ENCODE assay signal across 1 cellular context in the genomic region with DNA sequence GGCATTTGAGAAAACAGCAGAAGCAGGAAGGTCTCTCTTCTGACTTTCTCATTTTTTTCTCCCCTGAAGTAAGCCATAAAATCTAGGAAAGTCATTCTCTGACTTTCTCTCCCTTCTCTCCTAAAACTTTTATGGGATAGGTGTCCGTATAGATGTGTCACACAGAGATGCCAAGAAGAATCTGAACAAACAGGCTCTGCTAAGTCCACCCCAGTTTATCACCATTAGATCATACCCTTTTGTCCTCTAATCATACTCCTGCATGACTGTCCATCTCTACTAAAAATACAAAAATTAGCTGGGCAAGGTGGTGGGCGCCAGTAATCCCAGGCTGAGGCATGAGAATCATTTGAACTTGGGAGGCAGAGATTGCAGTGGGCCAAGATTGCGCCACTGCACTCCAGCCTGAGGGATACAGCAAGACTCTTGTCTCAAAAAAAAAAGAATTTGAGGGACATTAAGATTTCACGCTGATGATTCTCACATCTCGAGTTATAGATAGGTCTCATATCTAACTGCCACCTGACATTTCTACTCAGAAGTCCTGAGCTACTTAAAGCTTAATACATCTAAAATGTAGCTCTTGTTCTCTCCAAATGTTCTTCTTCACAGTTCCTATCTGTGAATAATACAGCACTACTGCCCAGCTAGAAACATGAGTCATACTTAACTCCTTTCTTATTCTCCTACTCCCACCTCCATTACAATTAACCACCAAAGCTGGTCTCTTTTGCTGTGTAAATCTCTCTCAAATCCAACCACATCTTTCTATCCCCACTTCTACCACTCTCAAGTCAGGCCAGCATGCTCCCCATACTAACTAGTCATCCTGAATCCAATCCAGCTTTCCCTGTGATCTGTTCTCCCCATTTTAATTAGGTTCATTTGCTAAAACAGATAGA.
TF ChIP-seq lines count a peak whose summit lies in the region.

No MANE protein-coding gene starts in this region.

TF ChIP-seq in HEK293, 187 proteins besides CTCF, POLR2A, EP300 and RAD21 (continued from another document and continues in another):
- TF ChIP-seq, protein P1, sequence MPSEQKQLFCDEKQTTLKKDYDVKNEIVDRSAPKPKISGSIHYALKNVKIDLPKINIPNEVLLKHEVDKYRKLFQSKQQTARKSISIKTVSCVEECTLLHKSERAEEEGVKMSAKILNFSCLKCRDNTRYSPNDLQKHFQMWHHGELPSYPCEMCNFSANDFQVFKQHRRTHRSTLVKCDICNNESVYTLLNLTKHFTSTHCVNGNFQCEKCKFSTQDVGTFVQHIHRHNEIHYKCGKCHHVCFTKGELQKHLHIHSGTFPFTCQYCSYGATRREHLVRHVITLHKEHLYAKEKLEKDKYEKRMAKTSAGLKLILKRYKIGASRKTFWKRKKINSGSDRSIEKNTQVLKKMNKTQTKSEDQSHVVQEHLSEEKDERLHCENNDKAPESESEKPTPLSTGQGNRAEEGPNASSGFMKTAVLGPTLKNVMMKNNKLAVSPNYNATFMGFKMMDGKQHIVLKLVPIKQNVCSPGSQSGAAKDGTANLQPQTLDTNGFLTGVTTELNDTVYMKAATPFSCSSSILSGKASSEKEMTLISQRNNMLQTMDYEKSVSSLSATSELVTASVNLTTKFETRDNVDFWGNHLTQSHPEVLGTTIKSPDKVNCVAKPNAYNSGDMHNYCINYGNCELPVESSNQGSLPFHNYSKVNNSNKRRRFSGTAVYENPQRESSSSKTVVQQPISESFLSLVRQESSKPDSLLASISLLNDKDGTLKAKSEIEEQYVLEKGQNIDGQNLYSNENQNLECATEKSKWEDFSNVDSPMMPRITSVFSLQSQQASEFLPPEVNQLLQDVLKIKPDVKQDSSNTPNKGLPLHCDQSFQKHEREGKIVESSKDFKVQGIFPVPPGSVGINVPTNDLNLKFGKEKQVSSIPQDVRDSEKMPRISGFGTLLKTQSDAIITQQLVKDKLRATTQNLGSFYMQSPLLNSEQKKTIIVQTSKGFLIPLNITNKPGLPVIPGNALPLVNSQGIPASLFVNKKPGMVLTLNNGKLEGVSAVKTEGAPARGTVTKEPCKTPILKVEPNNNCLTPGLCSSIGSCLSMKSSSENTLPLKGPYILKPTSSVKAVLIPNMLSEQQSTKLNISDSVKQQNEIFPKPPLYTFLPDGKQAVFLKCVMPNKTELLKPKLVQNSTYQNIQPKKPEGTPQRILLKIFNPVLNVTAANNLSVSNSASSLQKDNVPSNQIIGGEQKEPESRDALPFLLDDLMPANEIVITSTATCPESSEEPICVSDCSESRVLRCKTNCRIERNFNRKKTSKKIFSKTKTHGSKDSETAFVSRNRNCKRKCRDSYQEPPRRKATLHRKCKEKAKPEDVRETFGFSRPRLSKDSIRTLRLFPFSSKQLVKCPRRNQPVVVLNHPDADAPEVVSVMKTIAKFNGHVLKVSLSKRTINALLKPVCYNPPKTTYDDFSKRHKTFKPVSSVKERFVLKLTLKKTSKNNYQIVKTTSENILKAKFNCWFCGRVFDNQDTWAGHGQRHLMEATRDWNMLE (tag by site-specific recombination; conservative IDR thresholded peaks at IDR 0.05; ENCODE audit: low read depth), result no peak
- TF ChIP-seq ZFHX2 (tag by site-specific recombination; conservative IDR thresholded peaks at IDR 0.05) (peak; percentile 31; the same call in 1 of the 2 replicates), WT1 (tag by site-specific recombination; IDR thresholded peaks at IDR 0.05) (peak; percentile 85), PRDM1 (tag by site-specific recombination; IDR thresholded peaks at IDR 0.05) (peak; percentile 45; the same call in 1 of the 2 replicates), ZNF48 (tag by site-specific recombination; IDR thresholded peaks at IDR 0.05) (no peak), ZNF548 (tag by site-specific recombination; IDR thresholded peaks at IDR 0.05) (no peak), ZNF2 (tag by site-specific recombination; IDR thresholded peaks at IDR 0.05) (no peak), KLF7 (tag by site-specific recombination; IDR thresholded peaks at IDR 0.05; ENCODE audit: borderline replicate concordance) (no peak), ZNF521 (tag by site-specific recombination; IDR thresholded peaks at IDR 0.05) (no peak), IKZF3 (tag by site-specific recombination; IDR thresholded peaks at IDR 0.05) (no peak), SETDB1 (IDR thresholded peaks at IDR 0.05; ENCODE audit: insufficient read length, low read length) (no peak), ZNF211 (tag by site-specific recombination; IDR thresholded peaks at IDR 0.05; ENCODE audit: low read depth) (no peak), HOXC10 (CRISPR knock-in tag; IDR thresholded peaks at IDR 0.05) (no peak), ZNF404 (tag by site-specific recombination; IDR thresholded peaks at IDR 0.05) (no peak), ZNF302 (tag by site-specific recombination; IDR thresholded peaks at IDR 0.05; ENCODE audit: low read depth) (no peak), SCRT2 (tag by site-specific recombination; IDR thresholded peaks at IDR 0.05) (no peak), ZBTB17 (tag by site-specific recombination; IDR thresholded peaks at IDR 0.05) (peak; percentile 41; the same call in 1 of the 2 replicates), ZNF529 (tag by site-specific recombination; IDR thresholded peaks at IDR 0.05; ENCODE audit: insufficient replicate concordance) (no peak), SP3 (tag by site-specific recombination; IDR thresholded peaks at IDR 0.05) (0 out of 2 replicates have a peak, but pooled peaks have one; percentile 8), ZNF837 (tag by site-specific recombination; IDR thresholded peaks at IDR 0.05) (no peak), TRIM28 (IDR thresholded peaks at IDR 0.05; ENCODE audit: borderline replicate concordance, low read length) (no peak), ZEB2 (tag by site-specific recombination; IDR thresholded peaks at IDR 0.05) (no peak), ZNF23 (tag by site-specific recombination; IDR thresholded peaks at IDR 0.05; ENCODE audit: borderline replicate concordance) (no peak), ZNF747 (tag by site-specific recombination; IDR thresholded peaks at IDR 0.05) (no peak), ZNF10 (tag by site-specific recombination; IDR thresholded peaks at IDR 0.05) (no peak), SP7 (tag by site-specific recombination; IDR thresholded peaks at IDR 0.05) (peak; percentile 44; the same call in 1 of the 2 replicates), ZBTB48 (tag by site-specific recombination; IDR thresholded peaks at IDR 0.05) (no peak), ZNF146 (tag by site-specific recombination; IDR thresholded peaks at IDR 0.05) (no peak)
- TF ChIP-seq, protein P2, sequence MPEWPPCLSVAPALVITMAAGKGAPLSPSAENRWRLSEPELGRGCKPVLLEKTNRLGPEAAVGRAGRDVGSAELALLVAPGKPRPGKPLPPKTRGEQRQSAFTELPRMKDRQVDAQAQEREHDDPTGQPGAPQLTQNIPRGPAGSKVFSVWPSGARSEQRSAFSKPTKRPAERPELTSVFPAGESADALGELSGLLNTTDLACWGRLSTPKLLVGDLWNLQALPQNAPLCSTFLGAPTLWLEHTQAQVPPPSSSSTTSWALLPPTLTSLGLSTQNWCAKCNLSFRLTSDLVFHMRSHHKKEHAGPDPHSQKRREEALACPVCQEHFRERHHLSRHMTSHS (tag by site-specific recombination; IDR thresholded peaks at IDR 0.05), result no peak
- TF ChIP-seq, protein P3, sequence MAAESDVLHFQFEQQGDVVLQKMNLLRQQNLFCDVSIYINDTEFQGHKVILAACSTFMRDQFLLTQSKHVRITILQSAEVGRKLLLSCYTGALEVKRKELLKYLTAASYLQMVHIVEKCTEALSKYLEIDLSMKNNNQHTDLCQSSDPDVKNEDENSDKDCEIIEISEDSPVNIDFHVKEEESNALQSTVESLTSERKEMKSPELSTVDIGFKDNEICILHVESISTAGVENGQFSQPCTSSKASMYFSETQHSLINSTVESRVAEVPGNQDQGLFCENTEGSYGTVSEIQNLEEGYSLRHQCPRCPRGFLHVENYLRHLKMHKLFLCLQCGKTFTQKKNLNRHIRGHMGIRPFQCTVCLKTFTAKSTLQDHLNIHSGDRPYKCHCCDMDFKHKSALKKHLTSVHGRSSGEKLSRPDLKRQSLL (tag by site-specific recombination; IDR thresholded peaks at IDR 0.05), result no peak
- TF ChIP-seq, protein P4, sequence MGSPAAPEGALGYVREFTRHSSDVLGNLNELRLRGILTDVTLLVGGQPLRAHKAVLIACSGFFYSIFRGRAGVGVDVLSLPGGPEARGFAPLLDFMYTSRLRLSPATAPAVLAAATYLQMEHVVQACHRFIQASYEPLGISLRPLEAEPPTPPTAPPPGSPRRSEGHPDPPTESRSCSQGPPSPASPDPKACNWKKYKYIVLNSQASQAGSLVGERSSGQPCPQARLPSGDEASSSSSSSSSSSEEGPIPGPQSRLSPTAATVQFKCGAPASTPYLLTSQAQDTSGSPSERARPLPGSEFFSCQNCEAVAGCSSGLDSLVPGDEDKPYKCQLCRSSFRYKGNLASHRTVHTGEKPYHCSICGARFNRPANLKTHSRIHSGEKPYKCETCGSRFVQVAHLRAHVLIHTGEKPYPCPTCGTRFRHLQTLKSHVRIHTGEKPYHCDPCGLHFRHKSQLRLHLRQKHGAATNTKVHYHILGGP (tag by site-specific recombination; IDR thresholded peaks at IDR 0.05), result no peak
- TF ChIP-seq, protein P5, sequence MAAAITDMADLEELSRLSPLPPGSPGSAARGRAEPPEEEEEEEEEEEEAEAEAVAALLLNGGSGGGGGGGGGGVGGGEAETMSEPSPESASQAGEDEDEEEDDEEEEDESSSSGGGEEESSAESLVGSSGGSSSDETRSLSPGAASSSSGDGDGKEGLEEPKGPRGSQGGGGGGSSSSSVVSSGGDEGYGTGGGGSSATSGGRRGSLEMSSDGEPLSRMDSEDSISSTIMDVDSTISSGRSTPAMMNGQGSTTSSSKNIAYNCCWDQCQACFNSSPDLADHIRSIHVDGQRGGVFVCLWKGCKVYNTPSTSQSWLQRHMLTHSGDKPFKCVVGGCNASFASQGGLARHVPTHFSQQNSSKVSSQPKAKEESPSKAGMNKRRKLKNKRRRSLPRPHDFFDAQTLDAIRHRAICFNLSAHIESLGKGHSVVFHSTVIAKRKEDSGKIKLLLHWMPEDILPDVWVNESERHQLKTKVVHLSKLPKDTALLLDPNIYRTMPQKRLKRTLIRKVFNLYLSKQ (tag by site-specific recombination; IDR thresholded peaks at IDR 0.05; ENCODE audit: borderline replicate concordance), result no peak
- TF ChIP-seq, protein P6, sequence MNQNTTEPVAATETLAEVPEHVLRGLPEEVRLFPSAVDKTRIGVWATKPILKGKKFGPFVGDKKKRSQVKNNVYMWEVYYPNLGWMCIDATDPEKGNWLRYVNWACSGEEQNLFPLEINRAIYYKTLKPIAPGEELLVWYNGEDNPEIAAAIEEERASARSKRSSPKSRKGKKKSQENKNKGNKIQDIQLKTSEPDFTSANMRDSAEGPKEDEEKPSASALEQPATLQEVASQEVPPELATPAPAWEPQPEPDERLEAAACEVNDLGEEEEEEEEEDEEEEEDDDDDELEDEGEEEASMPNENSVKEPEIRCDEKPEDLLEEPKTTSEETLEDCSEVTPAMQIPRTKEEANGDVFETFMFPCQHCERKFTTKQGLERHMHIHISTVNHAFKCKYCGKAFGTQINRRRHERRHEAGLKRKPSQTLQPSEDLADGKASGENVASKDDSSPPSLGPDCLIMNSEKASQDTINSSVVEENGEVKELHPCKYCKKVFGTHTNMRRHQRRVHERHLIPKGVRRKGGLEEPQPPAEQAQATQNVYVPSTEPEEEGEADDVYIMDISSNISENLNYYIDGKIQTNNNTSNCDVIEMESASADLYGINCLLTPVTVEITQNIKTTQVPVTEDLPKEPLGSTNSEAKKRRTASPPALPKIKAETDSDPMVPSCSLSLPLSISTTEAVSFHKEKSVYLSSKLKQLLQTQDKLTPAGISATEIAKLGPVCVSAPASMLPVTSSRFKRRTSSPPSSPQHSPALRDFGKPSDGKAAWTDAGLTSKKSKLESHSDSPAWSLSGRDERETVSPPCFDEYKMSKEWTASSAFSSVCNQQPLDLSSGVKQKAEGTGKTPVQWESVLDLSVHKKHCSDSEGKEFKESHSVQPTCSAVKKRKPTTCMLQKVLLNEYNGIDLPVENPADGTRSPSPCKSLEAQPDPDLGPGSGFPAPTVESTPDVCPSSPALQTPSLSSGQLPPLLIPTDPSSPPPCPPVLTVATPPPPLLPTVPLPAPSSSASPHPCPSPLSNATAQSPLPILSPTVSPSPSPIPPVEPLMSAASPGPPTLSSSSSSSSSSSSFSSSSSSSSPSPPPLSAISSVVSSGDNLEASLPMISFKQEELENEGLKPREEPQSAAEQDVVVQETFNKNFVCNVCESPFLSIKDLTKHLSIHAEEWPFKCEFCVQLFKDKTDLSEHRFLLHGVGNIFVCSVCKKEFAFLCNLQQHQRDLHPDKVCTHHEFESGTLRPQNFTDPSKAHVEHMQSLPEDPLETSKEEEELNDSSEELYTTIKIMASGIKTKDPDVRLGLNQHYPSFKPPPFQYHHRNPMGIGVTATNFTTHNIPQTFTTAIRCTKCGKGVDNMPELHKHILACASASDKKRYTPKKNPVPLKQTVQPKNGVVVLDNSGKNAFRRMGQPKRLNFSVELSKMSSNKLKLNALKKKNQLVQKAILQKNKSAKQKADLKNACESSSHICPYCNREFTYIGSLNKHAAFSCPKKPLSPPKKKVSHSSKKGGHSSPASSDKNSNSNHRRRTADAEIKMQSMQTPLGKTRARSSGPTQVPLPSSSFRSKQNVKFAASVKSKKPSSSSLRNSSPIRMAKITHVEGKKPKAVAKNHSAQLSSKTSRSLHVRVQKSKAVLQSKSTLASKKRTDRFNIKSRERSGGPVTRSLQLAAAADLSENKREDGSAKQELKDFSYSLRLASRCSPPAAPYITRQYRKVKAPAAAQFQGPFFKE (tag by site-specific recombination; IDR thresholded peaks at IDR 0.05; ENCODE audit: borderline replicate concordance), result no peak
- TF ChIP-seq, protein P7, sequence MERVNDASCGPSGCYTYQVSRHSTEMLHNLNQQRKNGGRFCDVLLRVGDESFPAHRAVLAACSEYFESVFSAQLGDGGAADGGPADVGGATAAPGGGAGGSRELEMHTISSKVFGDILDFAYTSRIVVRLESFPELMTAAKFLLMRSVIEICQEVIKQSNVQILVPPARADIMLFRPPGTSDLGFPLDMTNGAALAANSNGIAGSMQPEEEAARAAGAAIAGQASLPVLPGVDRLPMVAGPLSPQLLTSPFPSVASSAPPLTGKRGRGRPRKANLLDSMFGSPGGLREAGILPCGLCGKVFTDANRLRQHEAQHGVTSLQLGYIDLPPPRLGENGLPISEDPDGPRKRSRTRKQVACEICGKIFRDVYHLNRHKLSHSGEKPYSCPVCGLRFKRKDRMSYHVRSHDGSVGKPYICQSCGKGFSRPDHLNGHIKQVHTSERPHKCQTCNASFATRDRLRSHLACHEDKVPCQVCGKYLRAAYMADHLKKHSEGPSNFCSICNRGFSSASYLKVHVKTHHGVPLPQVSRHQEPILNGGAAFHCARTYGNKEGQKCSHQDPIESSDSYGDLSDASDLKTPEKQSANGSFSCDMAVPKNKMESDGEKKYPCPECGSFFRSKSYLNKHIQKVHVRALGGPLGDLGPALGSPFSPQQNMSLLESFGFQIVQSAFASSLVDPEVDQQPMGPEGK (tag by site-specific recombination; IDR thresholded peaks at IDR 0.05), result no peak
- TF ChIP-seq, protein P8, sequence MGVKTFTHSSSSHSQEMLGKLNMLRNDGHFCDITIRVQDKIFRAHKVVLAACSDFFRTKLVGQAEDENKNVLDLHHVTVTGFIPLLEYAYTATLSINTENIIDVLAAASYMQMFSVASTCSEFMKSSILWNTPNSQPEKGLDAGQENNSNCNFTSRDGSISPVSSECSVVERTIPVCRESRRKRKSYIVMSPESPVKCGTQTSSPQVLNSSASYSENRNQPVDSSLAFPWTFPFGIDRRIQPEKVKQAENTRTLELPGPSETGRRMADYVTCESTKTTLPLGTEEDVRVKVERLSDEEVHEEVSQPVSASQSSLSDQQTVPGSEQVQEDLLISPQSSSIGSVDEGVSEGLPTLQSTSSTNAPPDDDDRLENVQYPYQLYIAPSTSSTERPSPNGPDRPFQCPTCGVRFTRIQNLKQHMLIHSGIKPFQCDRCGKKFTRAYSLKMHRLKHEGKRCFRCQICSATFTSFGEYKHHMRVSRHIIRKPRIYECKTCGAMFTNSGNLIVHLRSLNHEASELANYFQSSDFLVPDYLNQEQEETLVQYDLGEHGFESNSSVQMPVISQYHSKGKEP (tag by site-specific recombination; IDR thresholded peaks at IDR 0.05), result no peak
